Comparison of ENCODE assay signal across 27 cellular contexts in the genomic region with DNA sequence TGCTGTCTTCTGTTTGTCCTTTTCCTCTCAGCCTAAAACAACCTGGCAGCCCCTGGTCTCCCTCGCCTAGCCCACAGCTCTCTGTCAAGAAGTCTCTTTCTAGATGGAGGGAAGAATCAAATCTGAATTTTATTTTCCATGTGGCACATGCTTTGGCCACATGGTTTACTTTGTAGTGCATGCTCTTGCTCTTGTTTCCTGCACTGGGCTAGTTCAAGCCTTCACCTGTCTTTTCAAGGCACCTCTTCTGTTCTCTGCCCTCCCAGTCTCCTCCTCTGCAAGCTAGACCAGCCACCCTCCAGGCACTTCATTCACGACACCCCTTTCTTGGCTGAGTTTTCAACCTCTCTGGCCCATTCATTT. TPM values are rescaled to one million over a fixed set of nuclear protein-coding genes. Genes with fewer than 3 reads are reported as not detected.
A peak's percentile ranks its signal among the peaks of the same experiment; 100 is the strongest.
DNase-seq lines count a peak whose midpoint lies in the region; ATAC-seq and TF ChIP-seq lines count a peak whose summit lies in the region.
"Had no signal": no experiment of that assay in that cellular context is flagged by ENCODE, and none has a peak within 500 bp of the region (broad histone marks: within the 10 kb centered on the region; RNA-seq: fewer than 3 reads in every experiment).

No MANE protein-coding gene starts in this region.

- peak overlapping the region; percentile 9; the same call in 1 of the 3 replicates for H3K4me3 Mint-ChIP-seq in GM23338
- H3K4me3 Mint-ChIP-seq in dendritic cell treated with granulocyte-macrophage colony-stimulating factor and Interleukin-4, amounts not matched to agents 40 ng/mL and 50 ng/mL, for 4 days: no peak overlapping the region

- 59% methylated on average over 2 of the region's 2 CpGs for WGBS in right cardiac atrium

- ATAC-seq in Right ventricle myocardium superior (ENCODE audit: poor library complexity): peak; percentile 19
- peak; percentile 53 for ATAC-seq in GM23338
- ATAC-seq in right cardiac atrium: no peak
- ATAC-seq in GM18858 (IDR thresholded peaks at IDR 0.05; ENCODE audit: unreplicated experiment): no peak
- no peak for ATAC-seq in HG02973 (IDR thresholded peaks at IDR 0.05; ENCODE audit: unreplicated experiment)
- no peak for ATAC-seq in HG03565 (IDR thresholded peaks at IDR 0.05; ENCODE audit: unreplicated experiment)
- ATAC-seq: GM12878, HCT116 had no signal

- H3K36me3 Mint-ChIP-seq in GM23338 (ENCODE audit: low read depth): no peaks in the 10 kb centered on the region
- no peaks in the 10 kb centered on the region for H3K36me3 Mint-ChIP-seq in dendritic cell treated with granulocyte-macrophage colony-stimulating factor and Interleukin-4, amounts not matched to agents 40 ng/mL and 50 ng/mL, for 4 days (ENCODE audit: low read depth)

- H3K27ac ChIP-seq in GM23338 (ENCODE audit: low read depth): no peak overlapping the region
- H3K27ac ChIP-seq in right cardiac atrium (ENCODE audit: low read length): peak overlapping the region; percentile 68
- H3K27ac ChIP-seq: SK-N-MC had no signal

- peak overlapping the region; percentile 63 for H3K4me2 ChIP-seq in GM23338

- no peaks in the 10 kb centered on the region for H3F3A ChIP-seq in GM23338 (replicated peaks; ENCODE audit: low read depth)

- no peak for TF ChIP-seq CTCF in GM23338 (conservative IDR thresholded peaks at IDR 0.05; ENCODE audit: low read depth in 2 of 2)

- H3K9me3 Mint-ChIP-seq in GM23338: no peaks in the 10 kb centered on the region
- H3K9me3 Mint-ChIP-seq in dendritic cell treated with granulocyte-macrophage colony-stimulating factor and Interleukin-4, amounts not matched to agents 40 ng/mL and 50 ng/mL, for 4 days: no peaks in the 10 kb centered on the region

- no peaks in the 10 kb centered on the region for H3K9me2 ChIP-seq in GM23338 (ENCODE audit: insufficient read depth)

- DNase-seq in Right ventricle myocardium superior (no peak), cardiac septum (ENCODE audit: low spot score) (no peak), GM23338 (ENCODE audit: low spot score) (no peak), right cardiac atrium (no peak)
- DNase-seq: 8988T, ACHN, BE2C, GDM1, MG63, NCI-H1048, NCI-H1417, NCI-H1694, NCI-H2029 treated with DMSO at 0.1 percent for 48 hours, NCI-H2227 treated with DMSO at 0.1 percent for 48 hours, NCI-H526 treated with DMSO at 0.1 percent for 48 hours, RPMI8226, SIG-M5 had no signal

- no peak overlapping the region for H3K27ac Mint-ChIP-seq in GM23338
- H3K27ac Mint-ChIP-seq in dendritic cell treated with granulocyte-macrophage colony-stimulating factor and Interleukin-4, amounts not matched to agents 40 ng/mL and 50 ng/mL, for 4 days: peak overlapping the region; percentile 60

- intact Hi-C loops in Right ventricle myocardium superior (cut with DNase I) (no loop called here), cardiac septum (cut with DNase I) (no loop called here), right cardiac atrium (cut with DNase I) (loop anchor here in 1 of 4 donors (10.0 kb wide), 1 partner anchor 84 kb away; no protein-coding TSS in a partner anchor)
- intact Hi-C loops in dendritic cell treated with granulocyte-macrophage colony-stimulating factor and Interleukin-4, amounts not matched to agents 40 ng/mL and 50 ng/mL, for 4 days (cut with micrococcal nuclease): no loop called here

- H3K4me1 ChIP-seq in GM23338 (ENCODE audit: insufficient read depth) (peaks cover 23% of the 10 kb centered on the region), right cardiac atrium (ENCODE audit: control insufficient read depth, insufficient read depth, low read length) (peaks cover 3% of the 10 kb centered on the region)
- H3K4me1 ChIP-seq: BE2C had no signal

- peaks cover 13% of the 10 kb centered on the region for H3K27me3 Mint-ChIP-seq in GM23338 (ENCODE audit: insufficient read depth, low read depth, poor library complexity)
- peaks cover 38% of the 10 kb centered on the region for H3K27me3 Mint-ChIP-seq in dendritic cell treated with granulocyte-macrophage colony-stimulating factor and Interleukin-4, amounts not matched to agents 40 ng/mL and 50 ng/mL, for 4 days

- H3K27me3 ChIP-seq in GM23338 (ENCODE audit: insufficient read depth): peaks cover 30% of the 10 kb centered on the region
- no peaks in the 10 kb centered on the region for H3K27me3 ChIP-seq in right cardiac atrium (ENCODE audit: control insufficient read depth, insufficient read depth)

- H3K36me3 ChIP-seq in GM23338 (ENCODE audit: insufficient read depth): no peaks in the 10 kb centered on the region
- H3K36me3 ChIP-seq: BE2C, MG63 had no signal

- H3K9me3 ChIP-seq in right cardiac atrium (ENCODE audit: control insufficient read depth, low read length): no peaks in the 10 kb centered on the region
- H3K9me3 ChIP-seq: BE2C, MG63 had no signal

- H3K4me3 ChIP-seq in GM23338: no peak overlapping the region
- no peak overlapping the region for H3K4me3 ChIP-seq in right cardiac atrium (ENCODE audit: low read length)
- H3K4me3 ChIP-seq: GM12878, MG63, SK-N-MC had no signal

- H3K79me2 ChIP-seq in GM23338 (replicated peaks; ENCODE audit: insufficient read depth): no peaks in the 10 kb centered on the region

- peaks cover 31% of the 10 kb centered on the region for H3K4me1 Mint-ChIP-seq in GM23338
- H3K4me1 Mint-ChIP-seq in dendritic cell treated with granulocyte-macrophage colony-stimulating factor and Interleukin-4, amounts not matched to agents 40 ng/mL and 50 ng/mL, for 4 days (ENCODE audit: low read depth): peaks cover 56% of the 10 kb centered on the region

- H2AFZ ChIP-seq in GM23338: peak overlapping the region; percentile 81

- no peaks in the 10 kb centered on the region for H4K20me1 ChIP-seq in GM23338 (replicated peaks; ENCODE audit: insufficient read depth)

TF ChIP-seq in GM23338, 12 proteins besides CTCF, POLR2A, EP300 and RAD21 (continues in another document):
- TF ChIP-seq ZNF331 (CRISPR knock-in tag; IDR thresholded peaks at IDR 0.05; ENCODE audit: low read depth): no peak
- TF ChIP-seq, protein P1, sequence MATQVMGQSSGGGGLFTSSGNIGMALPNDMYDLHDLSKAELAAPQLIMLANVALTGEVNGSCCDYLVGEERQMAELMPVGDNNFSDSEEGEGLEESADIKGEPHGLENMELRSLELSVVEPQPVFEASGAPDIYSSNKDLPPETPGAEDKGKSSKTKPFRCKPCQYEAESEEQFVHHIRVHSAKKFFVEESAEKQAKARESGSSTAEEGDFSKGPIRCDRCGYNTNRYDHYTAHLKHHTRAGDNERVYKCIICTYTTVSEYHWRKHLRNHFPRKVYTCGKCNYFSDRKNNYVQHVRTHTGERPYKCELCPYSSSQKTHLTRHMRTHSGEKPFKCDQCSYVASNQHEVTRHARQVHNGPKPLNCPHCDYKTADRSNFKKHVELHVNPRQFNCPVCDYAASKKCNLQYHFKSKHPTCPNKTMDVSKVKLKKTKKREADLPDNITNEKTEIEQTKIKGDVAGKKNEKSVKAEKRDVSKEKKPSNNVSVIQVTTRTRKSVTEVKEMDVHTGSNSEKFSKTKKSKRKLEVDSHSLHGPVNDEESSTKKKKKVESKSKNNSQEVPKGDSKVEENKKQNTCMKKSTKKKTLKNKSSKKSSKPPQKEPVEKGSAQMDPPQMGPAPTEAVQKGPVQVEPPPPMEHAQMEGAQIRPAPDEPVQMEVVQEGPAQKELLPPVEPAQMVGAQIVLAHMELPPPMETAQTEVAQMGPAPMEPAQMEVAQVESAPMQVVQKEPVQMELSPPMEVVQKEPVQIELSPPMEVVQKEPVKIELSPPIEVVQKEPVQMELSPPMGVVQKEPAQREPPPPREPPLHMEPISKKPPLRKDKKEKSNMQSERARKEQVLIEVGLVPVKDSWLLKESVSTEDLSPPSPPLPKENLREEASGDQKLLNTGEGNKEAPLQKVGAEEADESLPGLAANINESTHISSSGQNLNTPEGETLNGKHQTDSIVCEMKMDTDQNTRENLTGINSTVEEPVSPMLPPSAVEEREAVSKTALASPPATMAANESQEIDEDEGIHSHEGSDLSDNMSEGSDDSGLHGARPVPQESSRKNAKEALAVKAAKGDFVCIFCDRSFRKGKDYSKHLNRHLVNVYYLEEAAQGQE (IDR thresholded peaks at IDR 0.05; ENCODE audit: unreplicated experiment): no peak
- no peak for TF ChIP-seq CREB1 (CRISPR knock-in tag; IDR thresholded peaks at IDR 0.05; ENCODE audit: low read depth)
- TF ChIP-seq JUNB (IDR thresholded peaks at IDR 0.05; ENCODE audit: unreplicated experiment): no peak
- TF ChIP-seq NANOG (IDR thresholded peaks at IDR 0.05; ENCODE audit: borderline replicate concordance): no peak
- TF ChIP-seq EZH2 (IDR thresholded peaks at IDR 0.05; ENCODE audit: low read depth, unreplicated experiment): no peak
- TF ChIP-seq, protein P2, sequence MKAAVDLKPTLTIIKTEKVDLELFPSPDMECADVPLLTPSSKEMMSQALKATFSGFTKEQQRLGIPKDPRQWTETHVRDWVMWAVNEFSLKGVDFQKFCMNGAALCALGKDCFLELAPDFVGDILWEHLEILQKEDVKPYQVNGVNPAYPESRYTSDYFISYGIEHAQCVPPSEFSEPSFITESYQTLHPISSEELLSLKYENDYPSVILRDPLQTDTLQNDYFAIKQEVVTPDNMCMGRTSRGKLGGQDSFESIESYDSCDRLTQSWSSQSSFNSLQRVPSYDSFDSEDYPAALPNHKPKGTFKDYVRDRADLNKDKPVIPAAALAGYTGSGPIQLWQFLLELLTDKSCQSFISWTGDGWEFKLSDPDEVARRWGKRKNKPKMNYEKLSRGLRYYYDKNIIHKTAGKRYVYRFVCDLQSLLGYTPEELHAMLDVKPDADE (IDR thresholded peaks at IDR 0.05): no peak
- no peak for TF ChIP-seq ZNF114 (CRISPR knock-in tag; IDR thresholded peaks at IDR 0.05)
- TF ChIP-seq EZH2phosphoT487 (IDR thresholded peaks at IDR 0.05; ENCODE audit: unreplicated experiment): no peak
- no peak for TF ChIP-seq POLR2AphosphoS5 (IDR thresholded peaks at IDR 0.05; ENCODE audit: low read depth)

RNA-seq across cellular contexts. Expression of a gene that starts 7.6 kb away (rescaled TPM):
- total RNA-seq in Right ventricle myocardium superior: 131 TPM
- 91.5 TPM for total RNA-seq in cardiac septum
- 0.62 and 1.4 TPM in 2 replicates for total RNA-seq in GM23338 (2014; rRNA removed; shearing (Covaris generic))
- polyA plus RNA-seq in GM23338 (2016; fragmentation: Nextera tagmentation; extraction: Ambion mirVana): 0.90 and 1.1 TPM in 2 replicates
- 100 to 1,000 TPM in 3 of 4 donors, 10 to 100 TPM in 1; 90.7 to 170 (median 103) TPM for total RNA-seq in right cardiac atrium
- polyA plus RNA-seq in right cardiac atrium: 92.8 TPM
- total RNA-seq: GM12878, H4, LHCN-M2, NCI-H460 had no signal

Comparison
In these comparisons a context has a peak if more than half of its experiments do, and no peak if none do; other contexts are left out.
1. ATAC-seq: peak in Right ventricle myocardium superior (single experiment) and GM23338 (single experiment); none in right cardiac atrium (0 of 2), GM18858 (single experiment), HG02973 (single experiment) and HG03565 (single experiment).
2. RNA of a gene that starts 7.6 kb away (total RNA-seq): 131 TPM in Right ventricle myocardium superior (single experiment), 90.7 to 170 TPM in right cardiac atrium and 91.5 TPM in cardiac septum (single experiment); 0.62 to 1.4 TPM in GM23338; every median in the first group is over 10 times any median in the second.